8 cellular contexts compared by ENCODE assay signal in the genomic region with DNA sequence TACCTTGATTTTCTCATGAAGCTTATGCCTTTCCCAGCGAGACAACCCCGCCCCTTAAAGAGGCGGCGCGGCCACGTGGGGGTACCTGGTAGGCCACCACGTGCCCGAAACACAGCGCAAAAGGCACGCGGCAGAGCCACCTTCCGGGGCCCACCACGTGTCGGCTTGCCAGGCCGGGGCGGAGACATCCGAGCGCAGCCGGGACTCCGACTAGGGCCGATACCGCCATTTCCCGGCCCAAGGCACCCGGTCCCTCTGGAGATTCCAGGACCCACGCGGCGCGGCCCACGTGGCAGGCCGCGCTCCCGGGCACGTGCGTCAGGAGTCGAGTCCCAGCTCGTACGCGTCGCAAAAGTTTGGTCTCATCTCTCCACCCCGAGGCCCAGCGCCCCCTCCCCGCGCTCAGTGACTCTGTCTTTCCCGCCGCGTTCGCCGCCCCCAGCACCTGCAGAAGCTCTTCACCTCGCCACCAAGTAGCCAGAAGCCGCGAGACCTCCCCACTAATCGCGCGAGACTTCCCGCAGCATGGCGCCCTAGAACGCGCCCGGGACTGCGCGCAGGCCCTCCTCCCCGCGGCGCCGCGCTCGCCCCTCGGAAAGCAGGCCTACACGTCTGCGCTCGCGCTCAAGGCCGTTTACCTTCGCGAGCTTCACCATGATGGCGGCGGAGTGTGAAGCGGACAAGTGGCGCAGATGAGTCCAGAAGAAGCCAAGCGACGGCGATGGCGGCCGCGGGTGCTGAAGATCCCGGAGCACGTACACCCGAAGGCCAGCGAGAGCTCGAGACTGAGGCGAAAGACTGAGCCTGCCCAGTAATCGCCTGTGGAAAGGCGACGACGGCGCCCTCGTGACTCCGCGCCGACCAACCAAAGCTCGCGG. TPM values are rescaled to one million over a fixed set of nuclear protein-coding genes. Genes with fewer than 3 reads are reported as not detected.
DNase-seq lines count a peak whose midpoint lies in the region; ATAC-seq and TF ChIP-seq lines count a peak whose summit lies in the region.

A gene with protein sequence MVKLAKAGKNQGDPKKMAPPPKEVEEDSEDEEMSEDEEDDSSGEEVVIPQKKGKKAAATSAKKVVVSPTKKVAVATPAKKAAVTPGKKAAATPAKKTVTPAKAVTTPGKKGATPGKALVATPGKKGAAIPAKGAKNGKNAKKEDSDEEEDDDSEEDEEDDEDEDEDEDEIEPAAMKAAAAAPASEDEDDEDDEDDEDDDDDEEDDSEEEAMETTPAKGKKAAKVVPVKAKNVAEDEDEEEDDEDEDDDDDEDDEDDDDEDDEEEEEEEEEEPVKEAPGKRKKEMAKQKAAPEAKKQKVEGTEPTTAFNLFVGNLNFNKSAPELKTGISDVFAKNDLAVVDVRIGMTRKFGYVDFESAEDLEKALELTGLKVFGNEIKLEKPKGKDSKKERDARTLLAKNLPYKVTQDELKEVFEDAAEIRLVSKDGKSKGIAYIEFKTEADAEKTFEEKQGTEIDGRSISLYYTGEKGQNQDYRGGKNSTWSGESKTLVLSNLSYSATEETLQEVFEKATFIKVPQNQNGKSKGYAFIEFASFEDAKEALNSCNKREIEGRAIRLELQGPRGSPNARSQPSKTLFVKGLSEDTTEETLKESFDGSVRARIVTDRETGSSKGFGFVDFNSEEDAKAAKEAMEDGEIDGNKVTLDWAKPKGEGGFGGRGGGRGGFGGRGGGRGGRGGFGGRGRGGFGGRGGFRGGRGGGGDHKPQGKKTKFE (minus strand): TSS at position 787 of the 878 bp plus-strand sequence. CDS start 131 bp downstream, at position 656.

- peaks cover 53% of the 10 kb centered on the region for H4K20me1 ChIP-seq in BLaER1

- DNase-seq in NCI-H526 treated with DMSO at 0.1 percent for 48 hours (lab: John Stamatoyannopoulos, UW) = peak; percentile 87
- DNase-seq in activated CD4-positive, alpha-beta T cell treated with anti-CD3 and anti-CD28 coated beads, Interleukin-2, amount 50 U/mL, for 4 hours = peak; percentile 87 to 90
- DNase-seq in dorsolateral prefrontal cortex = peak in 5 of 10 donors; percentile 36 to 65 (median 46)
- DNase-seq in lung (ENCODE audit: low spot score) = peak; percentile 82
- peak; percentile 67 for DNase-seq in stimulated activated CD8-positive, alpha-beta memory T cell treated with anti-CD3 and anti-CD28 coated beads, Interleukin-12 subunit alpha, Interleukin-12 subunit beta, amount 100 ng/mL, for 24 hours (ENCODE audit: extremely low read depth)

- H3K9ac ChIP-seq in BLaER1 = peak within 1 kb of the TSS; percentile 99

- TF ChIP-seq CTCF in dorsolateral prefrontal cortex (IDR thresholded peaks at IDR 0.05 in 54 of 56, conservative IDR thresholded peaks at IDR 0.05 in 2 of 56; ENCODE audit: low read depth in 1 of 56, partially characterized antibody in 56 of 56) (peak in 16 of 56 donors; percentile 3 to 25 (median 8)), lung (IDR thresholded peaks at IDR 0.05; ENCODE audit: control extremely low read depth, extremely low read depth) (no peak)

- H3K27ac ChIP-seq in BLaER1 (peak within 1 kb of the TSS; percentile 99), dorsolateral prefrontal cortex (peak within 1 kb of the TSS; percentile 70 to 99 (median 92)), lung (ENCODE audit: low read depth in 1 of 2, low read length in 1 of 2) (peak within 1 kb of the TSS; percentile 98 to 99)

- peaks cover 41% of the 10 kb centered on the region for H3K4me1 ChIP-seq in BLaER1
- H3K4me1 ChIP-seq in lung (ENCODE audit: control insufficient read depth in 2 of 2, insufficient read depth in 2 of 2, low read length in 2 of 2) = peaks cover 4 to 10% of the 10 kb centered on the region in 2 donors

- peaks cover 44% of the 10 kb centered on the region for H3K36me3 ChIP-seq in BLaER1
- H3K36me3 ChIP-seq in lung (ENCODE audit: control insufficient read depth in 2 of 2, insufficient read depth in 2 of 2, low read length in 2 of 2) = peaks cover 15 to 26% of the 10 kb centered on the region in 2 donors

- no peaks in the 10 kb centered on the region for H3K9me3 ChIP-seq in BLaER1
- H3K9me3 ChIP-seq in lung (ENCODE audit: control insufficient read depth in 2 of 2, insufficient read depth in 1 of 2, low read length in 1 of 2) = no peaks in the 10 kb centered on the region

- H3K4me3 ChIP-seq in BLaER1 (peak within 1 kb of the TSS; percentile 79), dorsolateral prefrontal cortex (peak within 1 kb of the TSS; percentile 76 to 100 (median 94)), lung (peak within 1 kb of the TSS; percentile 67)

- ATAC-seq in GM19324 (IDR thresholded peaks at IDR 0.05; ENCODE audit: low FRiP score, unreplicated experiment) (peak; percentile 90), HG03469 (IDR thresholded peaks at IDR 0.05; ENCODE audit: unreplicated experiment) (peak; percentile 76), lung (ENCODE audit: insufficient read depth, low FRiP score) (peak; percentile 66)

- no peaks in the 10 kb centered on the region for H3K27me3 ChIP-seq in BLaER1
- H3K27me3 ChIP-seq in dorsolateral prefrontal cortex = no peaks in the 10 kb centered on the region
- no peaks in the 10 kb centered on the region for H3K27me3 ChIP-seq in lung (ENCODE audit: control insufficient read depth, insufficient read depth)

- 0% methylated on average over 102 of the region's 102 CpGs for WGBS in lung, 2 donors

- H3K4me2 ChIP-seq in BLaER1 = peak within 1 kb of the TSS; percentile 94

- intact Hi-C loops in dorsolateral prefrontal cortex (cut with DNase I) = loop anchor here (2.0 to 5.0 kb wide), 3 partner anchors 49 to 93 kb away; no protein-coding TSS in a partner anchor

RNA-seq across cellular contexts. Expression of the gene that starts here (rescaled TPM):
- total RNA-seq in dorsolateral prefrontal cortex (100 to 1,000 TPM; 239 to 396 (median 335) TPM), lung (100 to 1,000 TPM; 321 to 373 TPM)
- polyA plus RNA-seq in lung = 100 to 1,000 TPM; 144 to 341 TPM
